1 cellular context compared by ENCODE assay signal in genomic region chr12:45989277-45989856, GRCh38.
TF ChIP-seq lines count a peak whose summit lies in the region.

No MANE protein-coding gene starts in this region.

TF ChIP-seq in K562, 482 proteins besides CTCF, POLR2A, EP300 and RAD21 (continued from another document):
- TF ChIP-seq ZBTB40 (IDR thresholded peaks at IDR 0.05) = 0 out of 2 replicates have a peak, but pooled peaks have one; percentile 22
- TF ChIP-seq ZBTB40 (CRISPR knock-in tag; IDR thresholded peaks at IDR 0.05) = no peak
- peak; percentile 13 for TF ChIP-seq HNRNPLL (IDR thresholded peaks at IDR 0.05; ENCODE audit: low read depth, low read length, poor library complexity, severe bottlenecking)
- no peak for TF ChIP-seq DACH1 (IDR thresholded peaks at IDR 0.05; ENCODE audit: partially characterized antibody)
- no peak for TF ChIP-seq DMBX1 (CRISPR knock-in tag; IDR thresholded peaks at IDR 0.05; ENCODE audit: borderline replicate concordance)
